21 cellular contexts compared by ENCODE assay signal in the genomic region with DNA sequence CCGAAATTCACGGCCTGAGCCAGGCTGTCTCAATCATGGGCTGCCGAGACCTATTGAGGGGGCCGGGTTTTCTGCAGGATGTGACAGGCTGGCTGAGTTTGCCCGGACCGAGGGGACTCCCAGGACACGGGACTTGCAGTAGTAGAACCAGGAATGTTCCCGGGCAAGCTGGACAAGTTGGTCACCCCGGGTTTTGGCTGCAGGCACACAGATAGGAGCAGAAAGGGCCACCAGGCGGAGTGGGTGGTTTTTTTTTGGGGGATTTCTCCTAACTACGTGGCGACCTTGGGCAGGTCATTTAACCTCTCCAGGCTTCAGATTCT. TPM values are rescaled to one million over a fixed set of nuclear protein-coding genes. Genes with fewer than 3 reads are reported as not detected.
"Had no signal": no experiment of that assay in that cellular context is flagged by ENCODE, and none has a peak within 500 bp of the region (broad histone marks: within the 10 kb centered on the region; RNA-seq: fewer than 3 reads in every experiment).

No MANE protein-coding gene starts in this region.

- ATAC-seq: activated CD4-positive, alpha-beta T cell treated with anti-CD3 and anti-CD28 coated beads for 36 hours; activated CD8-positive, alpha-beta memory T cell treated with anti-CD3 and anti-CD28 coated beads, Interleukin-2, amount 10 ng/mL, durations not matched to agents 7 days and 5 days; activated T-helper 17 cell treated with anti-CD3 and anti-CD28 coated beads, Interleukin-2, amount 50 U/mL, for 72 hours; body of pancreas; heart left ventricle; mucosa of descending colon; stimulated activated naive CD8-positive, alpha-beta T cell treated with anti-CD3 and anti-CD28 coated beads, Interleukin-15, Interleukin-2, amounts not matched to agents 100 U/mL and 50 U/mL, for 24 hours had no signal

- H3K27me3 Mint-ChIP-seq: activated CD4-positive, alpha-beta memory T cell treated with anti-CD3 and anti-CD28 coated beads, Interleukin-2, amount 10 ng/mL, durations not matched to agents 7 days and 5 days; activated CD4-positive, alpha-beta T cell treated with anti-CD3 and anti-CD28 coated beads for 36 hours; activated CD8-positive, alpha-beta memory T cell treated with anti-CD3 and anti-CD28 coated beads, Interleukin-2, amount 10 ng/mL, durations not matched to agents 7 days and 5 days; activated T-helper 17 cell treated with anti-CD3 and anti-CD28 coated beads, Interleukin-2, amount 50 U/mL, for 72 hours; naive B cell had no signal

- H3K27ac ChIP-seq: body of pancreas, colonic mucosa, tibial artery, uterus had no signal

- H3K27ac Mint-ChIP-seq: activated CD4-positive, alpha-beta T cell treated with anti-CD3 and anti-CD28 coated beads for 36 hours; activated CD8-positive, alpha-beta memory T cell treated with anti-CD3 and anti-CD28 coated beads, Interleukin-2, amount 10 ng/mL, durations not matched to agents 7 days and 5 days; activated naive CD4-positive, alpha-beta T cell treated with anti-CD3 and anti-CD28 coated beads for 36 hours; activated T-helper 17 cell treated with anti-CD3 and anti-CD28 coated beads, Interleukin-2, amount 50 U/mL, for 72 hours; progenitor cell of endocrine pancreas had no signal

- H3K4me1 ChIP-seq: body of pancreas, uterus had no signal

- H3K9me3 ChIP-seq: body of pancreas, colonic mucosa, heart left ventricle, mucosa of descending colon, tibial artery, uterus had no signal

- H3K36me3 ChIP-seq: colonic mucosa, heart left ventricle, tibial artery, uterus had no signal

- H3K4me3 ChIP-seq: body of pancreas, colonic mucosa, heart left ventricle, mucosa of descending colon, tibial artery, uterus had no signal

- DNase-seq: activated CD4-positive, alpha-beta memory T cell treated with anti-CD3 and anti-CD28 coated beads, Interleukin-2, amount 10 ng/mL, durations not matched to agents 7 days and 5 days; activated CD4-positive, alpha-beta T cell treated with anti-CD3 and anti-CD28 coated beads for 36 hours; activated CD8-positive, alpha-beta memory T cell treated with anti-CD3 and anti-CD28 coated beads, Interleukin-2, amount 10 ng/mL, durations not matched to agents 7 days and 5 days; activated naive CD4-positive, alpha-beta T cell treated with anti-CD3 and anti-CD28 coated beads for 36 hours; body of pancreas; central memory CD4-positive, alpha-beta T cell; colonic mucosa; kidney glomerular epithelial cell; mesenchymal stem cell; naive B cell; stimulated activated CD4-positive, alpha-beta T cell treated with anti-CD3 and anti-CD28 coated beads, Interleukin-12 subunit alpha, Interleukin-12 subunit beta, amount 100 ng/mL, for 4 hours; stimulated activated CD4-positive, alpha-beta T cell treated with anti-CD3 and anti-CD28 coated beads, Interleukin-1b, Interleukin-23, amount 100 ng/mL, for 48 hours; stimulated activated CD8-positive, alpha-beta memory T cell treated with anti-CD3 and anti-CD28 coated beads, Interleukin-4, amount 100 ng/mL, for 48 hours; stimulated activated naive CD8-positive, alpha-beta T cell treated with anti-CD3 and anti-CD28 coated beads, Interleukin-15, Interleukin-2, amounts not matched to agents 100 U/mL and 50 U/mL, for 24 hours; tibial artery; uterus had no signal

- H3K9me3 Mint-ChIP-seq: activated CD4-positive, alpha-beta memory T cell treated with anti-CD3 and anti-CD28 coated beads, Interleukin-2, amount 10 ng/mL, durations not matched to agents 7 days and 5 days; activated naive CD4-positive, alpha-beta T cell treated with anti-CD3 and anti-CD28 coated beads for 36 hours; activated T-helper 17 cell treated with anti-CD3 and anti-CD28 coated beads, Interleukin-2, amount 50 U/mL, for 72 hours; naive B cell; T-helper 1 cell treated with Interleukin-12 subunit alpha and Interleukin-12 subunit beta and Interleukin-4 antibody, amounts not matched to agents 30 μg/mL and 1 μg/mL, for 36 hours had no signal

- H3K36me3 Mint-ChIP-seq: naive B cell had no signal

- H3K27me3 ChIP-seq: body of pancreas, colonic mucosa, heart left ventricle, tibial artery, uterus had no signal

- H3K4me3 Mint-ChIP-seq: activated CD4-positive, alpha-beta memory T cell treated with anti-CD3 and anti-CD28 coated beads, Interleukin-2, amount 10 ng/mL, durations not matched to agents 7 days and 5 days; activated CD4-positive, alpha-beta T cell treated with anti-CD3 and anti-CD28 coated beads for 36 hours; activated CD8-positive, alpha-beta memory T cell treated with anti-CD3 and anti-CD28 coated beads, Interleukin-2, amount 10 ng/mL, durations not matched to agents 7 days and 5 days; activated naive CD4-positive, alpha-beta T cell treated with anti-CD3 and anti-CD28 coated beads for 36 hours; activated T-helper 17 cell treated with anti-CD3 and anti-CD28 coated beads, Interleukin-2, amount 50 U/mL, for 72 hours; naive B cell; T-helper 1 cell treated with Interleukin-12 subunit alpha and Interleukin-12 subunit beta and Interleukin-4 antibody, amounts not matched to agents 30 μg/mL and 1 μg/mL, for 36 hours had no signal

RNA-seq across cellular contexts. Expression of a gene that starts 25.3 kb away (rescaled TPM):
- total RNA-seq: progenitor cell of endocrine pancreas had no signal
